In genomic region chr1:33649759-33650158, GRCh38 we compare ENCODE assay signal across 24 cellular contexts.
"Had no signal": no experiment of that assay in that cellular context is flagged by ENCODE, and none has a peak within 500 bp of the region (broad histone marks: within the 10 kb centered on the region; RNA-seq: fewer than 3 reads in every experiment).

No MANE protein-coding gene starts in this region.

- H3K4me1 ChIP-seq: adrenal gland, colonic mucosa had no signal

- H3K9me3 ChIP-seq: adrenal gland, body of pancreas, colonic mucosa had no signal

- H3K27ac ChIP-seq: adrenal gland, body of pancreas, colonic mucosa had no signal

- H3K36me3 ChIP-seq: adrenal gland, colonic mucosa had no signal

- H3K4me3 ChIP-seq: adrenal gland, body of pancreas, colonic mucosa had no signal

- DNase-seq: activated CD4-positive, alpha-beta memory T cell treated with anti-CD3 and anti-CD28 coated beads for 36 hours; activated CD4-positive, alpha-beta T cell treated with anti-CD3 and anti-CD28 coated beads for 36 hours; activated CD4-positive, alpha-beta T cell treated with anti-CD3 and anti-CD28 coated beads, Interleukin-2, amount 10 ng/mL, durations not matched to agents 24 days and 14 days; activated CD4-positive, CD25-positive, alpha-beta regulatory T cell; activated CD4-positive, CD25-positive, alpha-beta regulatory T cell treated with anti-CD3 and anti-CD28 coated beads, Interleukin-2, amount 50 U/mL, for 72 hours; activated CD8-positive, alpha-beta memory T cell treated with anti-CD3 and anti-CD28 coated beads, Interleukin-2, amount 10 ng/mL, durations not matched to agents 7 days and 5 days; activated CD8-positive, alpha-beta memory T cell treated with anti-CD3 and anti-CD28 coated beads, Interleukin-2, amount 50 U/mL, for 4 hours; activated CD8-positive, alpha-beta T cell treated with anti-CD3 and anti-CD28 coated beads, Interleukin-2, amount 10 ng/mL, durations not matched to agents 7 days and 5 days; activated effector memory CD4-positive, alpha-beta T cell treated with anti-CD3 and anti-CD28 coated beads, Interleukin-2, amount 50 U/mL, for 16 hours; activated naive CD4-positive, alpha-beta T cell treated with anti-CD3 and anti-CD28 coated beads for 36 hours; activated naive CD8-positive, alpha-beta T cell treated with anti-CD3 and anti-CD28 coated beads for 36 hours; activated naive CD8-positive, alpha-beta T cell treated with anti-CD3 and anti-CD28 coated beads, Interleukin-2, amount 50 U/mL, for 24 hours; activated T-cell treated with anti-CD3 and anti-CD28 coated beads, Interleukin-2, amount 50 U/mL, for 1 hour; activated T-cell treated with anti-CD3 and anti-CD28 coated beads, Interleukin-2, amount 50 U/mL, for 48 hours; adrenal gland; amygdala; aorta; body of pancreas; central memory CD4-positive, alpha-beta T cell; cerebellar nuclear complex; colonic mucosa; effector CD8-positive, alpha-beta T cell; foreskin fibroblast; T-helper 2 cell had no signal

- H3K27me3 ChIP-seq: adrenal gland, body of pancreas, colonic mucosa had no signal
